ENCODE assay signal across 1 cellular context in genomic region chr6:81865712-81866111, GRCh38.
TF ChIP-seq lines count a peak whose summit lies in the region.

No MANE protein-coding gene starts in this region.

TF ChIP-seq in HepG2, 621 proteins besides CTCF, POLR2A, EP300 and RAD21 (continued from another document and continues in another):
- TF ChIP-seq RERE (CRISPR knock-in tag; IDR thresholded peaks at IDR 0.05; ENCODE audit: low read depth) (no peak), ZNF781 (CRISPR knock-in tag; IDR thresholded peaks at IDR 0.05; ENCODE audit: borderline replicate concordance, not compliant biosample characterization) (no peak), ZNF746 (CRISPR knock-in tag; IDR thresholded peaks at IDR 0.05) (no peak), SMYD3 (CRISPR knock-in tag; IDR thresholded peaks at IDR 0.05) (no peak), ELF3 (CRISPR knock-in tag; IDR thresholded peaks at IDR 0.05) (peak; percentile 62; the same call in 1 of the 2 replicates), ZNF878 (CRISPR knock-in tag; IDR thresholded peaks at IDR 0.05) (no peak), ZSCAN9 (CRISPR knock-in tag; IDR thresholded peaks at IDR 0.05; ENCODE audit: borderline replicate concordance) (no peak), JDP2 (CRISPR knock-in tag; IDR thresholded peaks at IDR 0.05; ENCODE audit: borderline replicate concordance) (no peak), FOXM1 (CRISPR knock-in tag; IDR thresholded peaks at IDR 0.05) (no peak), ZSCAN5A (CRISPR knock-in tag; IDR thresholded peaks at IDR 0.05; ENCODE audit: borderline replicate concordance) (no peak), ZBTB20 (CRISPR knock-in tag; IDR thresholded peaks at IDR 0.05; ENCODE audit: borderline replicate concordance, low read depth) (peak; percentile 30; the same call in 1 of the 2 replicates), ZNF274 (CRISPR knock-in tag; IDR thresholded peaks at IDR 0.05) (no peak), ISL2 (CRISPR knock-in tag; IDR thresholded peaks at IDR 0.05) (no peak), SALL2 (CRISPR knock-in tag; IDR thresholded peaks at IDR 0.05) (no peak), SP5 (CRISPR knock-in tag; IDR thresholded peaks at IDR 0.05; ENCODE audit: borderline replicate concordance, low read depth) (no peak), ZNF891 (CRISPR knock-in tag; IDR thresholded peaks at IDR 0.05) (no peak), E2F2 (CRISPR knock-in tag; IDR thresholded peaks at IDR 0.05; ENCODE audit: borderline replicate concordance) (no peak), IRF2 (CRISPR knock-in tag; IDR thresholded peaks at IDR 0.05) (no peak), FOXK2 (IDR thresholded peaks at IDR 0.05) (no peak), KLF9 (CRISPR knock-in tag; IDR thresholded peaks at IDR 0.05; ENCODE audit: low read depth) (no peak), DRAP1 (CRISPR knock-in tag; IDR thresholded peaks at IDR 0.05) (no peak), ZNF607 (CRISPR knock-in tag; IDR thresholded peaks at IDR 0.05; ENCODE audit: borderline replicate concordance) (no peak), ZNF687 (CRISPR knock-in tag; IDR thresholded peaks at IDR 0.05) (no peak), E2F1 (CRISPR knock-in tag; IDR thresholded peaks at IDR 0.05) (no peak), ATF5 (CRISPR knock-in tag; IDR thresholded peaks at IDR 0.05; ENCODE audit: low read depth) (no peak), ZBTB37 (CRISPR knock-in tag; IDR thresholded peaks at IDR 0.05) (no peak), KIAA2018 (CRISPR knock-in tag; IDR thresholded peaks at IDR 0.05; ENCODE audit: borderline replicate concordance) (no peak), ZNF577 (CRISPR knock-in tag; IDR thresholded peaks at IDR 0.05; ENCODE audit: borderline replicate concordance, low read depth) (no peak)
